In genomic region chrX:119398974-119399771, GRCh38 we compare ENCODE assay signal across 1 cellular context.
A peak's percentile ranks its signal among the peaks of the same experiment; 100 is the strongest.
TF ChIP-seq lines count a peak whose summit lies in the region.

Gene SLC25A43, plus strand, starts transcription at chrX:119399336. Its CDS starts 68 bp downstream, at chrX:119399404.

TF ChIP-seq in HepG2, 621 proteins besides CTCF, POLR2A, EP300 and RAD21 (continued from another document):
- TF ChIP-seq ZBTB2 (CRISPR knock-in tag; IDR thresholded peaks at IDR 0.05; ENCODE audit: low read depth) (peak; percentile 44; the same call in 1 of the 2 replicates), SKI (IDR thresholded peaks at IDR 0.05; ENCODE audit: partially characterized antibody) (no peak), ZNF709 (CRISPR knock-in tag; IDR thresholded peaks at IDR 0.05) (peak; percentile 63; the same call in 1 of the 2 replicates), TFDP1 (CRISPR knock-in tag; IDR thresholded peaks at IDR 0.05; ENCODE audit: borderline replicate concordance) (peak; percentile 14; the same call in 1 of the 2 replicates), ZNF563 (CRISPR knock-in tag; IDR thresholded peaks at IDR 0.05) (peak; percentile 49; the same call in 1 of the 2 replicates), ZNF350 (CRISPR knock-in tag; IDR thresholded peaks at IDR 0.05; ENCODE audit: borderline replicate concordance, low read depth) (no peak), PAXIP1 (CRISPR knock-in tag; conservative IDR thresholded peaks at IDR 0.05) (0 out of 2 replicates have a peak, but pooled peaks have one; percentile 39), ZC3H13 (CRISPR knock-in tag; IDR thresholded peaks at IDR 0.05) (0 out of 2 replicates have a peak, but pooled peaks have one; percentile 30), ZSCAN29 (CRISPR knock-in tag; conservative IDR thresholded peaks at IDR 0.05) (peak; percentile 79; the same call in 1 of the 2 replicates), NONO (IDR thresholded peaks at IDR 0.05) (no peak), NONO (CRISPR knock-in tag; conservative IDR thresholded peaks at IDR 0.05) (peak; percentile 71), ZBTB20 (CRISPR knock-in tag; IDR thresholded peaks at IDR 0.05; ENCODE audit: borderline replicate concordance, low read depth) (no peak), NFKB2 (CRISPR knock-in tag; IDR thresholded peaks at IDR 0.05; ENCODE audit: borderline replicate concordance) (peak; percentile 30; the same call in 1 of the 2 replicates), MED1 (CRISPR knock-in tag; IDR thresholded peaks at IDR 0.05) (peak; percentile 21; the same call in 1 of the 2 replicates), SPEN (CRISPR knock-in tag; IDR thresholded peaks at IDR 0.05; ENCODE audit: low read depth) (0 out of 2 replicates have a peak, but pooled peaks have one; percentile 37), ZNF710 (CRISPR knock-in tag; IDR thresholded peaks at IDR 0.05; ENCODE audit: borderline replicate concordance) (0 out of 2 replicates have a peak, but pooled peaks have one; percentile 45), MYC (CRISPR knock-in tag; IDR thresholded peaks at IDR 0.05; ENCODE audit: borderline replicate concordance) (peak; percentile 82; the same call in 1 of the 2 replicates), ZFY (CRISPR knock-in tag; IDR thresholded peaks at IDR 0.05) (peak; percentile 85), ASH2L (IDR thresholded peaks at IDR 0.05; ENCODE audit: insufficient read length, low read depth, low read length) (peak; percentile 39), ZBTB40 (IDR thresholded peaks at IDR 0.05) (no peak), ZBTB40 (CRISPR knock-in tag; IDR thresholded peaks at IDR 0.05) (0 out of 2 replicates have a peak, but pooled peaks have one; percentile 22), ZNF235 (CRISPR knock-in tag; IDR thresholded peaks at IDR 0.05; ENCODE audit: borderline replicate concordance) (peak; percentile 34; the same call in 1 of the 2 replicates), ELF3 (CRISPR knock-in tag; IDR thresholded peaks at IDR 0.05) (peak; percentile 20; the same call in 1 of the 2 replicates), BATF2 (CRISPR knock-in tag; IDR thresholded peaks at IDR 0.05) (0 out of 2 replicates have a peak, but pooled peaks have one; percentile 50), SP4 (CRISPR knock-in tag; IDR thresholded peaks at IDR 0.05) (peak; percentile 24; the same call in 1 of the 2 replicates), CEBPG (CRISPR knock-in tag; IDR thresholded peaks at IDR 0.05) (peak; percentile 39; the same call in 1 of the 2 replicates), MXD4 (CRISPR knock-in tag; IDR thresholded peaks at IDR 0.05) (peak; percentile 61), ZNF205 (CRISPR knock-in tag; IDR thresholded peaks at IDR 0.05) (0 out of 2 replicates have a peak, but pooled peaks have one; percentile 22), SNAI1 (CRISPR knock-in tag; IDR thresholded peaks at IDR 0.05; ENCODE audit: borderline replicate concordance) (no peak), YEATS4 (CRISPR knock-in tag; IDR thresholded peaks at IDR 0.05; ENCODE audit: borderline replicate concordance) (peak; percentile 69; the same call in 1 of the 2 replicates), THAP11 (CRISPR knock-in tag; IDR thresholded peaks at IDR 0.05) (peak; percentile 16; the same call in 1 of the 2 replicates), ZNF331 (CRISPR knock-in tag; IDR thresholded peaks at IDR 0.05) (peak; percentile 12; the same call in 1 of the 2 replicates), ZFP62 (CRISPR knock-in tag; IDR thresholded peaks at IDR 0.05) (no peak), ZNF790 (CRISPR knock-in tag; IDR thresholded peaks at IDR 0.05; ENCODE audit: borderline replicate concordance) (0 out of 2 replicates have a peak, but pooled peaks have one; percentile 35), ZNF121 (CRISPR knock-in tag; IDR thresholded peaks at IDR 0.05) (no peak)
